Comparison of ENCODE assay signal across 21 cellular contexts in the genomic region with DNA sequence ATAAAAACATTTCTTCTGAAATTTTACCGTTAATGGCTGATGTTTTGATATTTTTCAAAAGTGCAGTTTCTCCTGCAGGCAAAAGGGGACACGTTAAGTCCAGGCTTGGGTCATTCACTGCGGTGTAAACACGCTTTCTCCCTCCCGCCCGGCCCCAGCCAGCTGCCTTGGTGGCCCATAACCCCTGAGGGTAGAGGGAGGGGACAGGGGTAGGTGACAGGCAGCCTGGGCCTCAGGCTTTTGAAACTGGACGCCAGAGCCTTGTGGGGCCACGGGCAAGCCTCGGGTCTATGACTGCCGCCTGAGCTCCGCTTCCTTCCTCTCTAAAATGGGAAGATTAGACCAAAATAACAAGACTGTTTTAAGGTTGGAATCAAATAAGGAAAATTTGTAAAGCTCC.
DNase-seq lines count a peak whose midpoint lies in the region; ATAC-seq and TF ChIP-seq lines count a peak whose summit lies in the region.
"Had no signal": no experiment of that assay in that cellular context is flagged by ENCODE, and none has a peak within 500 bp of the region (broad histone marks: within the 10 kb centered on the region; RNA-seq: fewer than 3 reads in every experiment).

No MANE protein-coding gene starts in this region.

- H3K27me3 ChIP-seq in breast epithelium, result no peaks in the 10 kb centered on the region
- no peaks in the 10 kb centered on the region for H3K27me3 ChIP-seq in adrenal gland
- H3K27me3 ChIP-seq: BE2C, pancreas, Peyer's patch had no signal

- H3K9me3 ChIP-seq in breast epithelium (no peaks in the 10 kb centered on the region), adrenal gland (replicated peaks in 1 of 3) (no peaks in the 10 kb centered on the region)
- H3K9me3 ChIP-seq: BE2C, HAP-1, pancreas, Peyer's patch had no signal

- ATAC-seq in left cardiac atrium, result peak; percentile 36 to 44

- peak overlapping the region; percentile 43 to 69 for H3K27ac ChIP-seq in breast epithelium
- H3K27ac ChIP-seq in adrenal gland, result peak overlapping the region in 2 of 5 donors; percentile 40 to 70
- H3K27ac ChIP-seq: pancreas, Peyer's patch, skin epidermis had no signal

- CTCF ChIA-PET in MCF 10A (lab: Yijun Ruan, JAX) (interaction anchor here (0.6 to 0.8 kb wide), 3 partner anchors 12 to 383 kb away, joined by 3 to 4 read pairs (median 3); no protein-coding TSS in a partner anchor), HEK293T (lab: Yijun Ruan, JAX) (no interaction called here)

- H3K36me3 Mint-ChIP-seq in MCF 10A (ENCODE audit: insufficient read depth, unreplicated experiment) (peaks cover 99% of the 10 kb centered on the region), nephron progenitor cell (ENCODE audit: low read depth) (no peaks in the 10 kb centered on the region)

- POLR2A ChIA-PET in MCF 10A (lab: Yijun Ruan, JAX) (interaction anchor here (1.3 kb wide), 1 partner anchor 48 kb away, joined by 3 read pairs; no protein-coding TSS in a partner anchor), HEK293T (lab: Yijun Ruan, JAX) (no interaction called here)

- no peak for TF ChIP-seq CTCF in breast epithelium (IDR thresholded peaks at IDR 0.05)
- TF ChIP-seq CTCF in MCF 10A (IDR thresholded peaks at IDR 0.05; ENCODE audit: unreplicated experiment), result no peak
- no peak for TF ChIP-seq CTCF in nephron progenitor cell (IDR thresholded peaks at IDR 0.05)
- TF ChIP-seq CTCF in adrenal gland (IDR thresholded peaks at IDR 0.05), result no peak

- H3K27ac Mint-ChIP-seq in MCF 10A (ENCODE audit: low read depth, unreplicated experiment) (no peak overlapping the region), nephron progenitor cell (peak overlapping the region; percentile 88)

- TF ChIP-seq POLR2A in breast epithelium (IDR thresholded peaks at IDR 0.05) (no peak), adrenal gland (IDR thresholded peaks at IDR 0.05) (no peak)

- DNase-seq in breast epithelium (ENCODE audit: low spot score in 2 of 2) (no peak), MCF 10A (ENCODE audit: unreplicated experiment) (no peak), left cardiac atrium (no peak), nephron progenitor cell (peak; percentile 64), adrenal gland (no peak), NCI-H82 treated with DMSO at 0.1 percent for 48 hours (lab: John Stamatoyannopoulos, UW; ENCODE audit: unreplicated experiment) (no peak), HEK293T (ENCODE audit: extremely low spot score) (no peak)
- DNase-seq in activated CD4-positive, alpha-beta T cell treated with anti-CD3 and anti-CD28 coated beads, Interleukin-2, amount 50 U/mL, for 48 hours, result no peak
- DNase-seq: 8988T; activated CD4-positive, alpha-beta T cell treated with anti-CD3 and anti-CD28 coated beads, Interleukin-2, amount 50 U/mL, for 1 hour; anterior cingulate cortex; BE2C; hypothalamus; Karpas-422; NCI-H1092 treated with DMSO at 0.1 percent for 48 hours; pancreas; Peyer's patch; stimulated activated CD4-positive, alpha-beta T cell treated with anti-CD3 and anti-CD28 coated beads, Interleukin-4, amount 100 ng/mL, for 4 hours; SW 1271 had no signal

- 62 to 78% (median 65%) methylated on average over 11 of the region's 11 CpGs for WGBS in adrenal gland, 4 donors

- no peaks in the 10 kb centered on the region for H3K4me1 Mint-ChIP-seq in MCF 10A (ENCODE audit: insufficient read depth, unreplicated experiment)
- H3K4me1 Mint-ChIP-seq in nephron progenitor cell, result peaks cover 51% of the 10 kb centered on the region

- no peaks in the 10 kb centered on the region for H3K4me1 ChIP-seq in breast epithelium
- H3K4me1 ChIP-seq in adrenal gland (replicated peaks in 1 of 2), result no peaks in the 10 kb centered on the region
- H3K4me1 ChIP-seq: BE2C, HAP-1, pancreas, Peyer's patch had no signal

- H3K27me3 Mint-ChIP-seq in MCF 10A (ENCODE audit: insufficient read depth, unreplicated experiment) (no peaks in the 10 kb centered on the region), nephron progenitor cell (ENCODE audit: low read depth, poor library complexity) (peaks cover 6% of the 10 kb centered on the region)

- intact Hi-C loops in breast epithelium (cut with DNase I; ENCODE audit: low total_unique reads) (no loop called here), MCF 10A (cut with micrococcal nuclease) (no loop called here), left cardiac atrium (cut with DNase I) (no loop called here), adrenal gland (cut with DNase I) (no loop called here)

- H3K4me3 ChIP-seq in breast epithelium (no peak overlapping the region), adrenal gland (no peak overlapping the region)
- H3K4me3 ChIP-seq: HAP-1, pancreas, Peyer's patch, skin epidermis had no signal

- no peaks in the 10 kb centered on the region for H3K36me3 ChIP-seq in breast epithelium
- peaks cover 0 to 81% of the 10 kb centered on the region in 2 donors for H3K36me3 ChIP-seq in adrenal gland (replicated peaks in 1 of 2)
- H3K36me3 ChIP-seq: HAP-1 had no signal

- H3K4me3 Mint-ChIP-seq in MCF 10A (ENCODE audit: unreplicated experiment), result no peak overlapping the region
- peak overlapping the region; percentile 49 for H3K4me3 Mint-ChIP-seq in nephron progenitor cell

- H3K9me3 Mint-ChIP-seq in MCF 10A (ENCODE audit: unreplicated experiment) (no peaks in the 10 kb centered on the region), nephron progenitor cell (no peaks in the 10 kb centered on the region)

- BruUV-seq in MCF 10A (replicated peaks; lab: Mats Ljungman, UMichigan), result no TSS peak

TF ChIP-seq in HEK293T, 16 proteins besides CTCF, POLR2A, EP300 and RAD21:
- TF ChIP-seq BHLHE40 (IDR thresholded peaks at IDR 0.05; ENCODE audit: borderline replicate concordance) (no peak), NFRKB (IDR thresholded peaks at IDR 0.05) (no peak), PKNOX1 (IDR thresholded peaks at IDR 0.05) (no peak), CTBP1 (IDR thresholded peaks at IDR 0.05; ENCODE audit: borderline replicate concordance) (no peak), FOXA1 (IDR thresholded peaks at IDR 0.05) (no peak), ARNT (IDR thresholded peaks at IDR 0.05) (no peak), FOXK2 (IDR thresholded peaks at IDR 0.05) (no peak), TARDBP (IDR thresholded peaks at IDR 0.05) (no peak), SP1 (IDR thresholded peaks at IDR 0.05) (no peak), HDGF (IDR thresholded peaks at IDR 0.05; ENCODE audit: borderline replicate concordance) (no peak)
